ENCODE assay signal across 8 cellular contexts in genomic region chr11:58578635-58579191, GRCh38. TPM values are rescaled to one million over a fixed set of nuclear protein-coding genes. Genes with fewer than 3 reads are reported as not detected.
DNase-seq lines count a peak whose midpoint lies in the region; ATAC-seq and TF ChIP-seq lines count a peak whose summit lies in the region.

TSS of gene ZFP91 (plus strand) at chr11:58579063. CDS start at chr11:58579282, 219 bp downstream.

- no peak for TF ChIP-seq RAD21 in neural cell (conservative IDR thresholded peaks at IDR 0.05)

- peaks cover 40% of the 10 kb centered on the region for H3K79me2 ChIP-seq in neural cell (replicated peaks; ENCODE audit: insufficient read depth, low read length)

- H3K9me3 Mint-ChIP-seq in stimulated activated naive CD8-positive, alpha-beta T cell treated with anti-CD3 and anti-CD28 coated beads, Interleukin-15, amount 100 ng/mL, for 72 hours: no peaks in the 10 kb centered on the region

- H3K4me1 ChIP-seq in SJSA1 (replicated peaks): peaks cover 24% of the 10 kb centered on the region

- H2AFZ ChIP-seq in neural cell (ENCODE audit: low read depth, low read length): peak within 1 kb of the TSS; percentile 86

- peaks cover 6% of the 10 kb centered on the region for H3F3A ChIP-seq in neural cell (ENCODE audit: insufficient read depth, low read length, poor library complexity, severe bottlenecking)

- H3K4me3 Mint-ChIP-seq in stimulated activated naive CD8-positive, alpha-beta T cell treated with anti-CD3 and anti-CD28 coated beads, Interleukin-15, amount 100 ng/mL, for 72 hours: peak within 1 kb of the TSS; percentile 78 to 93

- H3K27ac Mint-ChIP-seq in stimulated activated naive CD8-positive, alpha-beta T cell treated with anti-CD3 and anti-CD28 coated beads, Interleukin-15, amount 100 ng/mL, for 72 hours: peak within 1 kb of the TSS; percentile 100

- H3K4me1 Mint-ChIP-seq in stimulated activated naive CD8-positive, alpha-beta T cell treated with anti-CD3 and anti-CD28 coated beads, Interleukin-15, amount 100 ng/mL, for 72 hours: peaks cover 50% of the 10 kb centered on the region

- H3K9me2 ChIP-seq in neural cell (ENCODE audit: insufficient read depth, low read length): no peaks in the 10 kb centered on the region

- H3K27me3 ChIP-seq in SJSA1 (replicated peaks) (no peaks in the 10 kb centered on the region), neural cell (ENCODE audit: insufficient read depth, low read depth, low read length) (no peaks in the 10 kb centered on the region)

- DNase-seq in ELR (ENCODE audit: low read depth): peak; percentile 98
- DNase-seq in HCEC 1CT: peak; percentile 99
- peak; percentile 97 for DNase-seq in MV-4-11 (lab: John Stamatoyannopoulos, UW)
- DNase-seq in SJSA1 (ENCODE audit: low read depth in 1 of 2, low spot score in 2 of 2): peak; percentile 98 to 99
- DNase-seq in activated gamma-delta T cell treated with anti-CD3 and anti-CD28 coated beads, Interleukin-2, amount 50 U/mL, for 16 hours (ENCODE audit: low read depth): peak; percentile 95
- peak; percentile 99 for DNase-seq in foreskin fibroblast
- peak; percentile 91 to 95 for DNase-seq in stimulated activated naive CD8-positive, alpha-beta T cell treated with anti-CD3 and anti-CD28 coated beads, Interleukin-15, amount 100 ng/mL, for 72 hours

- H3K27me3 Mint-ChIP-seq in stimulated activated naive CD8-positive, alpha-beta T cell treated with anti-CD3 and anti-CD28 coated beads, Interleukin-15, amount 100 ng/mL, for 72 hours: no peaks in the 10 kb centered on the region

- H3K4me2 ChIP-seq in neural cell (ENCODE audit: low read length): peak within 1 kb of the TSS; percentile 95

- no peaks in the 10 kb centered on the region for H4K20me1 ChIP-seq in neural cell (ENCODE audit: insufficient read depth)

- H3K36me3 ChIP-seq in SJSA1 (peaks cover 15% of the 10 kb centered on the region), neural cell (ENCODE audit: insufficient read depth, low read length) (no peaks in the 10 kb centered on the region)

- H3K27ac ChIP-seq in SJSA1 (peak within 1 kb of the TSS; percentile 100), neural cell (ENCODE audit: low read length) (peak within 1 kb of the TSS; percentile 100)

- H3K9me3 ChIP-seq in SJSA1 (replicated peaks): no peaks in the 10 kb centered on the region
- H3K9me3 ChIP-seq in neural cell (ENCODE audit: low read length): no peaks in the 10 kb centered on the region

- no peak for TF ChIP-seq CTCF in foreskin fibroblast (IDR thresholded peaks at IDR 0.05; ENCODE audit: low read depth, low read length)
- peak; percentile 39 for TF ChIP-seq CTCF in neural cell (IDR thresholded peaks at IDR 0.05; ENCODE audit: poor library complexity, severe bottlenecking)

- H3K9ac ChIP-seq in neural cell (ENCODE audit: low read length): peak within 1 kb of the TSS; percentile 99

- peak; percentile 52 for ATAC-seq in stimulated activated naive CD8-positive, alpha-beta T cell treated with anti-CD3 and anti-CD28 coated beads, Interleukin-15, amount 100 ng/mL, for 72 hours

- H3K4me3 ChIP-seq in SJSA1 (peak within 1 kb of the TSS; percentile 99), foreskin fibroblast (ENCODE audit: low read depth in 1 of 2, low read length in 2 of 2) (peak within 1 kb of the TSS; percentile 87 to 92), neural cell (ENCODE audit: low read length) (peak within 1 kb of the TSS; percentile 74)

- no peak for TF ChIP-seq EP300 in neural cell (conservative IDR thresholded peaks at IDR 0.05; ENCODE audit: poor library complexity, severe bottlenecking)

TF ChIP-seq in neural cell, 6 proteins besides CTCF, POLR2A, EP300 and RAD21:
- TF ChIP-seq EZH2 (IDR thresholded peaks at IDR 0.05; ENCODE audit: borderline replicate concordance, insufficient read depth, low read length, poor library complexity, severe bottlenecking) (no peak), TAF1 (IDR thresholded peaks at IDR 0.05; ENCODE audit: low read depth) (peak; percentile 44), MXI1 (conservative IDR thresholded peaks at IDR 0.05; ENCODE audit: poor library complexity, severe bottlenecking) (no peak), SMC3 (conservative IDR thresholded peaks at IDR 0.05; ENCODE audit: poor library complexity) (no peak), POLR2AphosphoS5 (IDR thresholded peaks at IDR 0.05) (peak; percentile 85), REST (IDR thresholded peaks at IDR 0.05; ENCODE audit: borderline replicate concordance) (peak; percentile 75)
TF ChIP-seq in neural cell: peak in this region for 3.

RNA-seq across cellular contexts. Expression of gene ZFP91, which starts in this region (rescaled TPM):
- total RNA-seq in SJSA1 (2014; rRNA removed; shearing (Covaris generic)): 68.1 and 83.8 TPM in 2 replicates
- polyA plus RNA-seq in neural cell: 29.4 and 32.7 TPM in 2 replicates
- 50.9 and 58.0 TPM in 2 replicates for polyA minus RNA-seq in neural cell

Comparison
In these comparisons a context has a peak if more than half of its experiments do, and no peak if none do; other contexts are left out.
1. Peak in every context shown above with its lines: DNase-seq, ATAC-seq, H3K4me3 ChIP-seq and H3K27ac ChIP-seq.